Comparison of ENCODE assay signal across 8 cellular contexts in the genomic region with DNA sequence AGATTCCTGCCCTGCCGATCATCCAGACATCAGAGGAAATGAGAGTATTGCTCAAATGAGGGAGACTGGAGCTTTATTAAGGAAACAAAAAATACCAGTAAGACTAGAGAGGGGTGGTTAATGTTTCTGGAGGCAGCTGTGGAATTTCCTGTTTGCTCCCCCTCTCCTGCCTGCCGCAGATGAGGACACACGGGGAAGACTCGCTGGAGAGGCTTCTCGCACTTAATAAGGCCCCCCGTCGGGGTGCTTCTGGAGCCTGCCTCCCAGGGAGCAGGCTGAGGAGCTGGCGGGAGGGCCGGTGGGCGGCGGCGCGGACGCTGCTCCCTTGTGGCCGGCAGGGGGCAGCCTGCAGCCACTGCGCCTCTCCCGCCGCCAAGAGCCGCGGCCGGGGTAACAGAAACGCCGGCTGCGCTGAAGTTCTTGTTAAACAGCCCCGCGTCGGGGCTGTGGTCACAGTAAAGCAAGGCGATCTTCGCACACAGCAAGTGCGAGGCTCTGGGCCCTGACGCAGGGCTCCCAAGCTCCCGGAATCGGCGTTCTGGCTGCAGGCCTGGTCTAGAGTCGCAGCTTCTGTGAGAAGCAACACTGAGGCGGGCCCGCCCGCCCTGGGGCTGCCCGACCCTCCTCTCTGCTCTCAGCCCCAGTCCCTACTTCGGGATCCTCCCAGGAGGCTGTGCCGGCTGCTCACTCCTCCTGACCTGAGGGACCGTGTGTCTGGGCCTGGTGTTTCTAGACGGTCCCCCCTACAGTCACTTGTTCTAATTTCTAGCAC. TPM values are rescaled to one million over a fixed set of nuclear protein-coding genes. Genes with fewer than 3 reads are reported as not detected.
A peak's percentile ranks its signal among the peaks of the same experiment; 100 is the strongest.
DNase-seq lines count a peak whose midpoint lies in the region; ATAC-seq, FAIRE-seq and TF ChIP-seq lines count a peak whose summit lies in the region.

No MANE protein-coding gene starts in this region.

- H3K27ac ChIP-seq in KMS-11, result no peak overlapping the region

- DNase-seq in ELF-1 (ENCODE audit: low read depth, low spot score) (peak; percentile 97), SW 1271 (lab: John Stamatoyannopoulos, UW) (peak; percentile 81 to 82), amniotic stem cell (lab: John Stamatoyannopoulos, UW) (peak; percentile 84), left ventricle myocardium superior (peak; percentile 86), pulmonary artery endothelial cell (ENCODE audit: low read depth, low spot score) (peak; percentile 79), urothelium cell line (ENCODE audit: low spot score) (peak; percentile 77)

- no peaks in the 10 kb centered on the region for H3K79me2 ChIP-seq in KMS-11 (ENCODE audit: insufficient read depth, low read depth)

- peaks cover 4% of the 10 kb centered on the region for H3K4me1 ChIP-seq in KMS-11 (ENCODE audit: low read depth, poor library complexity, severe bottlenecking)

- peak; percentile 87 for ATAC-seq in left ventricle myocardium superior
- no peak for ATAC-seq in GM21381 (IDR thresholded peaks at IDR 0.05; ENCODE audit: unreplicated experiment)

- H3K36me3 ChIP-seq in KMS-11 (ENCODE audit: insufficient read depth), result no peaks in the 10 kb centered on the region

- no peak for FAIRE-seq in urothelium cell line (lab: Jason Lieb, UNC)

- peak; percentile 77 for TF ChIP-seq CTCF in KMS-11 (conservative IDR thresholded peaks at IDR 0.05; ENCODE audit: low read depth, low read length)

- no peak overlapping the region for H3K4me2 ChIP-seq in KMS-11

- no peak overlapping the region for H3K4me3 ChIP-seq in KMS-11 (IDR thresholded peaks at IDR 0.05; ENCODE audit: insufficient read depth, low read depth, low read length)

- H2AFZ ChIP-seq in KMS-11 (ENCODE audit: low read depth), result no peak overlapping the region

- H3K9ac ChIP-seq in KMS-11, result no peak overlapping the region

- no peaks in the 10 kb centered on the region for H4K20me1 ChIP-seq in KMS-11 (ENCODE audit: insufficient read depth)

- peaks cover 15% of the 10 kb centered on the region; the same call in 1 of the 2 replicates for H3K27me3 ChIP-seq in KMS-11 (ENCODE audit: insufficient read depth, low read depth)

- intact Hi-C loops in left ventricle myocardium superior (cut with micrococcal nuclease), result loop anchor here (10.0 kb wide), 2 partner anchors 253 to 383 kb away; no protein-coding TSS in a partner anchor

RNA-seq across cellular contexts. Expression of a gene that starts 17.4 kb away (rescaled TPM):
- total RNA-seq in left ventricle myocardium superior, result 22.5 TPM
- total RNA-seq in pulmonary artery endothelial cell, result 40.4 and 58.0 TPM in 2 replicates

RNA-seq across cellular contexts. Expression of a gene that starts 24.8 kb away (rescaled TPM):
- total RNA-seq in left ventricle myocardium superior, result 47.5 TPM
- not detected in 2 replicates for total RNA-seq in pulmonary artery endothelial cell

RNA-seq across cellular contexts. Expression of a gene that starts 32.3 kb away (rescaled TPM):
- total RNA-seq in left ventricle myocardium superior, result not detected
- not detected in 2 replicates for total RNA-seq in pulmonary artery endothelial cell

Comparison
In these comparisons a context has a peak if more than half of its experiments do, and no peak if none do; other contexts are left out.
1. RNA of a gene that starts 24.8 kb away (total RNA-seq): 47.5 TPM in left ventricle myocardium superior (single experiment); not detected in pulmonary artery endothelial cell; every median in the first group is over 10 times any median in the second.
2. Peak in every context shown above with its lines, with median percentiles within 50 percentile points of each other: DNase-seq.